Comparison of ENCODE assay signal across 15 cellular contexts in the genomic region with DNA sequence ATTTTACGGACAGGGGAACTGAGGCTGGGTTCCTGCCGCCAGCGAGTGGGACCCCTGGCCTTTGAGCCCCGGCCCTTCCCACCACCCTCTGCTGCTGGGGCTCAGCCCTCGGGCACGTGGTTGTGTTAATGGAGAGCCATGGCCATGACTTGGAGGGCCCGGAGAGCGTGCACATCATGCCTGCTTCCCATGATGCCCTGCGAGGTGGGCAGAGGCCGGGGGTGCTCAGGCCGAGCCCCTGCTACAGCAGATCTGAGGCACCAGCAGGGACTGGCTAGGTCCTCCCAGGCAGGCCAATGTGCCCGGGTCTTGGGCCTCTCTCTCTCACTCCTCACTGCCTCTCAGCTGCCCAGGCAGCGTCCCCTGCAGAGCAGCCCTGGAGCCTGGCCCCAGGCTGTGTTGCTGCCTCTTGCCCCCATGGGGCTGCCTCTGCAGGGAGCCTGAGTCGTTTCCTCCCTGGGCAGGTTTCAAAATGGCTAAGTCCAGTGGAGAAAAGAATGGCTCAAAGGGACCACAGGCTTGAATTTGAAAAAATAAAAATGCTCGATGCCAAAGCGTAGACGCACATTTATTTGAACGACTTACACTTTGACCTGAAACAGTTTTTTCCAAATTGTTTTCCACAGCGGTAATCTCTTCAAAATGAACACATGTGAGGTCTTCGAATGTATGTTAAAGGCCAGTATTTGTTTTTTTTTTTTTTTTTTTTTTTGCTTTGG.
DNase-seq lines count a peak whose midpoint lies in the region; ATAC-seq and TF ChIP-seq lines count a peak whose summit lies in the region.
"Had no signal": no experiment of that assay in that cellular context is flagged by ENCODE, and none has a peak within 500 bp of the region (broad histone marks: within the 10 kb centered on the region; RNA-seq: fewer than 3 reads in every experiment).

No MANE protein-coding gene starts in this region.

- CTCF ChIA-PET in HEK293 (lab: Yijun Ruan, JAX), result interaction anchor here (0.8 kb wide), 1 partner anchor 467 kb away, joined by 3 read pairs; no protein-coding TSS in a partner anchor
- CTCF ChIA-PET in activated CD8-positive, alpha-beta T cell treated with anti-CD3 and anti-CD28 coated beads, Interleukin-2, amount 10 ng/mL, durations not matched to agents 7 days and 5 days (lab: Charles Lee), result interaction anchor here (2.9 kb wide), 1 partner anchor 33 kb away, joined by 12 read pairs; no protein-coding TSS in a partner anchor

- H3K36me3 ChIP-seq in BLaER1 treated with 17β-estradiol and CSF1 and Interleukin-3, amounts not matched to agents 10 nM and 100 nM, result no peaks in the 10 kb centered on the region
- H3K36me3 ChIP-seq in HEK293 (ENCODE audit: control insufficient read depth in 2 of 2, insufficient read depth in 1 of 2, low read length in 2 of 2) (no peaks in the 10 kb centered on the region), right lobe of liver (no peaks in the 10 kb centered on the region)
- H3K36me3 ChIP-seq: left ventricle myocardium inferior, neutrophil had no signal

- TF ChIP-seq POLR2A in right lobe of liver (IDR thresholded peaks at IDR 0.05), result no peak

- WGBS in right lobe of liver (ENCODE audit: insufficient coverage, low coverage, low lambda C conversion rate, missing lambda C conversion rate), result 44% methylated on average over 7 of the region's 20 CpGs

- no peak for DNase-seq in activated CD8-positive, alpha-beta T cell treated with anti-CD3 and anti-CD28 coated beads, Interleukin-2, amount 10 ng/mL, durations not matched to agents 7 days and 5 days
- DNase-seq in right lobe of liver (no peak), MV-4-11 (lab: John Stamatoyannopoulos, UW) (no peak), NCI-H510A treated with DMSO at 0.1 percent for 48 hours (lab: John Stamatoyannopoulos, UW) (no peak)
- DNase-seq: GM23248; left ventricle myocardium inferior; NCI-H1694; NK-92 treated with Interleukin-12 subunit alpha and Interleukin-12 subunit beta, amount 100 ng/mL, for 24 hours; SW 1271 had no signal

- H4K20me1 ChIP-seq in BLaER1 treated with 17β-estradiol and CSF1 and Interleukin-3, amounts not matched to agents 10 nM and 100 nM, result no peaks in the 10 kb centered on the region

- no peaks in the 10 kb centered on the region for H3K9me3 ChIP-seq in BLaER1 treated with 17β-estradiol and CSF1 and Interleukin-3, amounts not matched to agents 10 nM and 100 nM (replicated peaks in 1 of 11)
- H3K9me3 ChIP-seq in HEK293 (ENCODE audit: control insufficient read depth, insufficient read depth, low read depth, low read length) (no peaks in the 10 kb centered on the region), right lobe of liver (no peaks in the 10 kb centered on the region)
- H3K9me3 ChIP-seq: left ventricle myocardium inferior, neutrophil had no signal

- H3K27ac ChIP-seq in BLaER1 treated with 17β-estradiol and CSF1 and Interleukin-3, amounts not matched to agents 10 nM and 100 nM, result peak overlapping the region in 6 of 11 experiments; percentile 23 to 42 (median 32); a peak in 7 of 22 replicates
- H3K27ac ChIP-seq in HEK293 (ENCODE audit: extremely low read depth, low read depth, low read length), result no peak overlapping the region
- peak overlapping the region in 2 of 3 donors; percentile 83 to 92 for H3K27ac ChIP-seq in right lobe of liver
- H3K27ac ChIP-seq: C4-2B, GM23248, left ventricle myocardium inferior, neutrophil had no signal

- peaks cover 18 to 48% (median 30%) of the 10 kb centered on the region in 10 experiments for H3K4me1 ChIP-seq in BLaER1 treated with 17β-estradiol and CSF1 and Interleukin-3, amounts not matched to agents 10 nM and 100 nM
- no peaks in the 10 kb centered on the region for H3K4me1 ChIP-seq in HEK293 (ENCODE audit: control insufficient read depth, insufficient read depth, low read length)
- H3K4me1 ChIP-seq in right lobe of liver, result peaks cover 0 to 20% (median 7%) of the 10 kb centered on the region in 4 donors

- no peak for TF ChIP-seq CTCF in HEK293 (tag by site-specific recombination; IDR thresholded peaks at IDR 0.05)
- no peak for TF ChIP-seq CTCF in right lobe of liver (IDR thresholded peaks at IDR 0.05)

- peak overlapping the region; percentile 58 for H3K4me3 Mint-ChIP-seq in activated CD8-positive, alpha-beta T cell treated with anti-CD3 and anti-CD28 coated beads, Interleukin-2, amount 10 ng/mL, durations not matched to agents 7 days and 5 days

- H3K27me3 Mint-ChIP-seq in activated CD8-positive, alpha-beta T cell treated with anti-CD3 and anti-CD28 coated beads, Interleukin-2, amount 10 ng/mL, durations not matched to agents 7 days and 5 days (ENCODE audit: low read depth), result peaks cover 3% of the 10 kb centered on the region

- H3K4me1 Mint-ChIP-seq in activated CD8-positive, alpha-beta T cell treated with anti-CD3 and anti-CD28 coated beads, Interleukin-2, amount 10 ng/mL, durations not matched to agents 7 days and 5 days (ENCODE audit: low read depth), result peaks cover 33% of the 10 kb centered on the region

- POLR2A ChIA-PET in HEK293 (lab: Yijun Ruan, JAX), result interaction anchor here (0.8 kb wide), 1 partner anchor 99 kb away, joined by 4 read pairs; no protein-coding TSS in a partner anchor
- POLR2A ChIA-PET in activated CD8-positive, alpha-beta T cell treated with anti-CD3 and anti-CD28 coated beads, Interleukin-2, amount 10 ng/mL, durations not matched to agents 7 days and 5 days (lab: Charles Lee), result interaction anchor here (1.3 kb wide), 1 partner anchor 165 kb away, joined by 4 read pairs; a partner anchor contains a TSS

- ATAC-seq in activated CD8-positive, alpha-beta T cell treated with anti-CD3 and anti-CD28 coated beads, Interleukin-2, amount 10 ng/mL, durations not matched to agents 7 days and 5 days, result peak; percentile 31
- ATAC-seq in right lobe of liver (peak in 3 of 4 donors; percentile 5 to 31 (median 28)), GM18502 (IDR thresholded peaks at IDR 0.05; ENCODE audit: poor library complexity, unreplicated experiment) (no peak), HG02981 (IDR thresholded peaks at IDR 0.05; ENCODE audit: unreplicated experiment) (no peak)

- H3K27me3 ChIP-seq in BLaER1 treated with 17β-estradiol and CSF1 and Interleukin-3, amounts not matched to agents 10 nM and 100 nM, result no peaks in the 10 kb centered on the region
- no peaks in the 10 kb centered on the region for H3K27me3 ChIP-seq in right lobe of liver

- no peak overlapping the region; a peak in 1 of 22 replicates for H3K9ac ChIP-seq in BLaER1 treated with 17β-estradiol and CSF1 and Interleukin-3, amounts not matched to agents 10 nM and 100 nM
- H3K9ac ChIP-seq: GM23248 had no signal

- H3K27ac Mint-ChIP-seq in activated CD8-positive, alpha-beta T cell treated with anti-CD3 and anti-CD28 coated beads, Interleukin-2, amount 10 ng/mL, durations not matched to agents 7 days and 5 days, result peak overlapping the region; percentile 89

- peak overlapping the region; percentile 29 to 88 (median 60); a peak in 20 of 22 replicates for H3K4me2 ChIP-seq in BLaER1 treated with 17β-estradiol and CSF1 and Interleukin-3, amounts not matched to agents 10 nM and 100 nM

- H3K36me3 Mint-ChIP-seq in activated CD8-positive, alpha-beta T cell treated with anti-CD3 and anti-CD28 coated beads, Interleukin-2, amount 10 ng/mL, durations not matched to agents 7 days and 5 days (ENCODE audit: low read depth), result no peaks in the 10 kb centered on the region

- H3K4me3 ChIP-seq in BLaER1 treated with 17β-estradiol and CSF1 and Interleukin-3, amounts not matched to agents 10 nM and 100 nM, result no peak overlapping the region
- H3K4me3 ChIP-seq in HEK293 (ENCODE audit: low read depth, low read length), result no peak overlapping the region
- no peak overlapping the region for H3K4me3 ChIP-seq in right lobe of liver
- H3K4me3 ChIP-seq: GM23248, left ventricle myocardium inferior had no signal

- intact Hi-C loops in right lobe of liver (cut with DNase I), result no loop called here

- H3K9me3 Mint-ChIP-seq in activated CD8-positive, alpha-beta T cell treated with anti-CD3 and anti-CD28 coated beads, Interleukin-2, amount 10 ng/mL, durations not matched to agents 7 days and 5 days (ENCODE audit: insufficient read depth), result no peaks in the 10 kb centered on the region

TF ChIP-seq in HEK293, 187 proteins besides CTCF, POLR2A, EP300 and RAD21 (continues in another document):
- TF ChIP-seq ZNF610 (tag by site-specific recombination; IDR thresholded peaks at IDR 0.05; ENCODE audit: borderline replicate concordance), result no peak
- TF ChIP-seq, protein P1, sequence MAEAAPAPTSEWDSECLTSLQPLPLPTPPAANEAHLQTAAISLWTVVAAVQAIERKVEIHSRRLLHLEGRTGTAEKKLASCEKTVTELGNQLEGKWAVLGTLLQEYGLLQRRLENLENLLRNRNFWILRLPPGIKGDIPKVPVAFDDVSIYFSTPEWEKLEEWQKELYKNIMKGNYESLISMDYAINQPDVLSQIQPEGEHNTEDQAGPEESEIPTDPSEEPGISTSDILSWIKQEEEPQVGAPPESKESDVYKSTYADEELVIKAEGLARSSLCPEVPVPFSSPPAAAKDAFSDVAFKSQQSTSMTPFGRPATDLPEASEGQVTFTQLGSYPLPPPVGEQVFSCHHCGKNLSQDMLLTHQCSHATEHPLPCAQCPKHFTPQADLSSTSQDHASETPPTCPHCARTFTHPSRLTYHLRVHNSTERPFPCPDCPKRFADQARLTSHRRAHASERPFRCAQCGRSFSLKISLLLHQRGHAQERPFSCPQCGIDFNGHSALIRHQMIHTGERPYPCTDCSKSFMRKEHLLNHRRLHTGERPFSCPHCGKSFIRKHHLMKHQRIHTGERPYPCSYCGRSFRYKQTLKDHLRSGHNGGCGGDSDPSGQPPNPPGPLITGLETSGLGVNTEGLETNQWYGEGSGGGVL (tag by site-specific recombination; IDR thresholded peaks at IDR 0.05), result no peak

Comparison
In these comparisons a context has a peak if more than half of its experiments do, and no peak if none do; other contexts are left out.
1. ATAC-seq: peak in activated CD8-positive, alpha-beta T cell treated with anti-CD3 and anti-CD28 coated beads, Interleukin-2, amount 10 ng/mL, durations not matched to agents 7 days and 5 days (single experiment) and right lobe of liver (3 of 4); none in GM18502 (single experiment) and HG02981 (single experiment).